ENCODE assay signal across 8 cellular contexts in the genomic region with DNA sequence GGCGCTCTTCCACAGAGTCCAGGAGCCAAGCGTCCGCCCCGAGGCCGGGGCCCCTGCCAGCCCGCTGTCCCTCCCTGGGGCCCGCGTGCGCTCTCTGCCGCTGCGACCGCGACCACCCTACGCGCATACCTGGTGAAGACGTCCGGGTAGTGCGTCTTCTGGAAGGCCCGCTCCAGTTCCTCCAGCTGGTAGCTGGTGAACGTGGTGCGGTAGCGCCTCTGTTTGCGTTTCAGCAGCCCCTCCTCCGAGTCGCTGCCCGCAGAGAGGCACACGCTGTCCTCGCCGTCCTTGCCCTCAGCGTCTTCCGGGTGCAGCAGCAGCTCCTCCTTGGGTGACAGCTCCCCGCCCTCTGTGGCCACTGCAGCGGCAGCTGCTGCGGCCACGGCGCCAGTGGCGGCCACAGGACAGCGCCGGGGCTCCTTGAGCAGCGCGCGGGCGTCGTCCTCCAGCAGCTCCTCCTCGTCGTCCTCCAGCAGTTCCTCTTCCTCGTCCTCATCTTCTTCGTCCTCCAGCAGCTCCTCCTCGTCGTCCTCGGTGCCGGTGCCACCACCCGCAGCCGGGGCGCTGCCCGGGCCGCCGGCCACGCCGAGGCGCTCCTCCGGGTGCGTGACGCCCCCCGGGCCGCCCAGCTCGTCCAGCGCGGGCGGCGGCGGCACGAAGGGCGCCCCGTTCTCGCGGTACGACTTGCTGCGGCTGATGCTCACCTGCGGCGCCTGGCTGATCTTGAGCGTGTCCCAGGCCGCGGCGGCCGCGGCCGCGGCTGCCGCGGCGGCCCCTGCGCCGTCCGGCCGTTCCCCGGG. TPM values are rescaled to one million over a fixed set of nuclear protein-coding genes. Genes with fewer than 3 reads are reported as not detected.
DNase-seq lines count a peak whose midpoint lies in the region; ATAC-seq, FAIRE-seq and TF ChIP-seq lines count a peak whose summit lies in the region.

No MANE protein-coding gene starts in this region.

- intact Hi-C loops in HepG2 (cut with micrococcal nuclease; ENCODE audit: unreplicated experiment), result no loop called here

- BruUV-seq in HepG2 (replicated peaks; lab: Mats Ljungman, UMichigan), result no TSS peak

- TF ChIP-seq POLR2A in HepG2 (IDR thresholded peaks at IDR 0.05; ENCODE audit: insufficient read depth in 1 of 2, low read depth in 2 of 2, low read length in 2 of 2), result no peak

- H3K4me3 ChIP-seq in HepG2 (replicated peaks in 1 of 3; ENCODE audit: insufficient read depth in 1 of 3, low read depth in 2 of 3, low read length in 3 of 3), result peak overlapping the region in 2 of 3 experiments; percentile 27 to 54; a peak in 3 of 6 replicates

- no peak for TF ChIP-seq EP300 in HepG2 (IDR thresholded peaks at IDR 0.05; ENCODE audit: low read depth in 2 of 2, low read length in 2 of 2)
- TF ChIP-seq EP300 in HepG2 (CRISPR knock-in tag; IDR thresholded peaks at IDR 0.05; ENCODE audit: borderline replicate concordance), result no peak

- no peak for TF ChIP-seq CTCF in HepG2 (CRISPR knock-in tag; IDR thresholded peaks at IDR 0.05)

- in situ Hi-C loops in HepG2 (cut with HindIII; ENCODE audit: extremely low pct_ligation_motif_present, low pct_unique_long_range_greater_than_20kb), result no loop called here

- H3K9me3 ChIP-seq in T-helper 17 cell (ENCODE audit: control insufficient read depth, low read length, poor library complexity, severe bottlenecking) (no peaks in the 10 kb centered on the region), HepG2 (ENCODE audit: low read length) (no peaks in the 10 kb centered on the region)

- H2AFZ ChIP-seq in HepG2 (ENCODE audit: low read length), result no peak overlapping the region

- no CpG with 5 or more reads among the region's 97 CpGs for WGBS in HepG2 (ENCODE audit: low lambda C conversion rate)

- H3K9ac ChIP-seq in HepG2 (ENCODE audit: insufficient read depth, low read depth, low read length), result no peak overlapping the region

- H3K36me3 Mint-ChIP-seq in T-helper 17 cell (ENCODE audit: low read depth), result peaks cover 4% of the 10 kb centered on the region

- H3K27ac ChIP-seq in HepG2 (ENCODE audit: extremely low read length, insufficient read depth, low read length), result no peak overlapping the region

- peaks cover 6% of the 10 kb centered on the region; the same call in 1 of the 2 replicates for H3K4me1 ChIP-seq in HepG2 (ENCODE audit: insufficient read depth, low read length)

- H3K79me2 ChIP-seq in HepG2 (ENCODE audit: insufficient read depth, low read length), result no peaks in the 10 kb centered on the region

- H3K27me3 Mint-ChIP-seq in T-helper 17 cell, result peaks cover 50% of the 10 kb centered on the region

- H3K4me2 ChIP-seq in HepG2 (ENCODE audit: low read depth, low read length), result peak overlapping the region; percentile 66

- peaks cover 9% of the 10 kb centered on the region for H3K4me1 Mint-ChIP-seq in T-helper 17 cell

- peak; percentile 58 for ATAC-seq in GM19035 (IDR thresholded peaks at IDR 0.05; ENCODE audit: unreplicated experiment)
- ATAC-seq in T-helper 17 cell, result peak; percentile 42
- peak; percentile 16; the same call in 1 of the 3 replicates for ATAC-seq in HepG2
- no peak for ATAC-seq in HG02973 (IDR thresholded peaks at IDR 0.05; ENCODE audit: unreplicated experiment)
- ATAC-seq in GM21825 (IDR thresholded peaks at IDR 0.05; ENCODE audit: unreplicated experiment), result no peak

- no peak for TF ChIP-seq RAD21 in HepG2 (CRISPR knock-in tag; IDR thresholded peaks at IDR 0.05)

- POLR2A ChIA-PET in HepG2 (lab: Yijun Ruan, JAX), result no interaction called here

- H3K4me3 Mint-ChIP-seq in T-helper 17 cell, result peak overlapping the region; percentile 90

- no peaks in the 10 kb centered on the region for H4K20me1 ChIP-seq in HepG2 (ENCODE audit: insufficient read depth, low read length)

- H3K27me3 ChIP-seq in HepG2 (ENCODE audit: control insufficient read depth in 1 of 2, insufficient read depth in 2 of 2, low read length in 2 of 2), result peaks cover 4 to 57% of the 10 kb centered on the region in 2 experiments

- DNase-seq in A172 (ENCODE audit: low spot score) (peak; percentile 5), T-helper 17 cell (no peak), HepG2 (ENCODE audit: low spot score) (no peak), LoVo (ENCODE audit: low spot score) (no peak), ureter (ENCODE audit: low spot score) (no peak)

- H3K36me3 ChIP-seq in HepG2 (replicated peaks in 1 of 2; ENCODE audit: control insufficient read depth in 1 of 2, insufficient read depth in 2 of 2, low read length in 2 of 2), result no peaks in the 10 kb centered on the region

- H3K27ac Mint-ChIP-seq in T-helper 17 cell, result no peak overlapping the region

- no peak for FAIRE-seq in HepG2 (lab: Jason Lieb, UNC)

- CTCF ChIA-PET in HepG2 (lab: Yijun Ruan, JAX; ENCODE audit: low intra/inter-chr PET ratio, low total read pairs), result no interaction called here

TF ChIP-seq in HepG2, 621 proteins besides CTCF, POLR2A, EP300 and RAD21:
- TF ChIP-seq, protein P1, sequence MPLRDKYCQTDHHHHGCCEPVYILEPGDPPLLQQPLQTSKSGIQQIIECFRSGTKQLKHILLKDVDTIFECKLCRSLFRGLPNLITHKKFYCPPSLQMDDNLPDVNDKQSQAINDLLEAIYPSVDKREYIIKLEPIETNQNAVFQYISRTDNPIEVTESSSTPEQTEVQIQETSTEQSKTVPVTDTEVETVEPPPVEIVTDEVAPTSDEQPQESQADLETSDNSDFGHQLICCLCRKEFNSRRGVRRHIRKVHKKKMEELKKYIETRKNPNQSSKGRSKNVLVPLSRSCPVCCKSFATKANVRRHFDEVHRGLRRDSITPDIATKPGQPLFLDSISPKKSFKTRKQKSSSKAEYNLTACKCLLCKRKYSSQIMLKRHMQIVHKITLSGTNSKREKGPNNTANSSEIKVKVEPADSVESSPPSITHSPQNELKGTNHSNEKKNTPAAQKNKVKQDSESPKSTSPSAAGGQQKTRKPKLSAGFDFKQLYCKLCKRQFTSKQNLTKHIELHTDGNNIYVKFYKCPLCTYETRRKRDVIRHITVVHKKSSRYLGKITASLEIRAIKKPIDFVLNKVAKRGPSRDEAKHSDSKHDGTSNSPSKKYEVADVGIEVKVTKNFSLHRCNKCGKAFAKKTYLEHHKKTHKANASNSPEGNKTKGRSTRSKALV (CRISPR knock-in tag; IDR thresholded peaks at IDR 0.05), result peak; percentile 77
- TF ChIP-seq, protein P2, sequence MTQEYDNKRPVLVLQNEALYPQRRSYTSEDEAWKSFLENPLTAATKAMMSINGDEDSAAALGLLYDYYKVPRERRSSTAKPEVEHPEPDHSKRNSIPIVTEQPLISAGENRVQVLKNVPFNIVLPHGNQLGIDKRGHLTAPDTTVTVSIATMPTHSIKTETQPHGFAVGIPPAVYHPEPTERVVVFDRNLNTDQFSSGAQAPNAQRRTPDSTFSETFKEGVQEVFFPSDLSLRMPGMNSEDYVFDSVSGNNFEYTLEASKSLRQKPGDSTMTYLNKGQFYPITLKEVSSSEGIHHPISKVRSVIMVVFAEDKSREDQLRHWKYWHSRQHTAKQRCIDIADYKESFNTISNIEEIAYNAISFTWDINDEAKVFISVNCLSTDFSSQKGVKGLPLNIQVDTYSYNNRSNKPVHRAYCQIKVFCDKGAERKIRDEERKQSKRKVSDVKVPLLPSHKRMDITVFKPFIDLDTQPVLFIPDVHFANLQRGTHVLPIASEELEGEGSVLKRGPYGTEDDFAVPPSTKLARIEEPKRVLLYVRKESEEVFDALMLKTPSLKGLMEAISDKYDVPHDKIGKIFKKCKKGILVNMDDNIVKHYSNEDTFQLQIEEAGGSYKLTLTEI (CRISPR knock-in tag; conservative IDR thresholded peaks at IDR 0.05), result no peak
- TF ChIP-seq ZNF7 (CRISPR knock-in tag; IDR thresholded peaks at IDR 0.05) (no peak), ZNF263 (CRISPR knock-in tag; IDR thresholded peaks at IDR 0.05) (peak; percentile 79), GABPA (IDR thresholded peaks at IDR 0.05; ENCODE audit: low read depth, low read length) (0 out of 2 replicates have a peak, but pooled peaks have one; percentile 1), GABPA (CRISPR knock-in tag; IDR thresholded peaks at IDR 0.05; ENCODE audit: low read depth) (no peak), ZFP1 (CRISPR knock-in tag; IDR thresholded peaks at IDR 0.05) (no peak)

RNA-seq across cellular contexts. Expression of a gene that starts 2.8 kb away (rescaled TPM):
- 0.03 and 0.19 TPM in 2 replicates for total RNA-seq in A172 (2014; rRNA removed; shearing (Covaris generic))
- not detected for total RNA-seq in T-helper 17 cell
- total RNA-seq in HepG2 (2016; rRNA removed; fragmentation: Illumina TruSeq; extraction: Trizol), result not detected in 2 replicates
- total RNA-seq in HepG2 (2016; cell fraction: cytosol; rRNA removed; fragmentation: Illumina TruSeq; extraction: Trizol; ENCODE audit: low read depth), result not detected in 2 replicates
- total RNA-seq in HepG2 (2016; cell fraction: insoluble cytoplasmic fraction; rRNA removed; fragmentation: Illumina TruSeq; extraction: Trizol), result not detected in 2 replicates
- total RNA-seq in HepG2 (2016; cell fraction: membrane; rRNA removed; fragmentation: Illumina TruSeq; extraction: Trizol), result not detected in 2 replicates
- not detected in 2 replicates for total RNA-seq in HepG2 (2016; cell fraction: nucleus; rRNA removed; fragmentation: Illumina TruSeq; extraction: Trizol)
- not detected in 2 replicates for polyA plus RNA-seq in HepG2 (2011; rRNA removed)
- not detected in 2 replicates for polyA plus RNA-seq in HepG2 (2011; cell fraction: cytosol; rRNA removed)
- polyA plus RNA-seq in HepG2 (2011; cell fraction: nucleus; rRNA removed), result not detected in 2 replicates
- polyA plus RNA-seq in HepG2 (2012), result not detected in 2 replicates
- polyA plus RNA-seq in HepG2 (2016; cell fraction: cytosol; fragmentation: Illumina TruSeq; extraction: Trizol; ENCODE audit: low read depth), result not detected in 2 replicates
- polyA plus RNA-seq in HepG2 (2016; cell fraction: insoluble cytoplasmic fraction; fragmentation: Illumina TruSeq; extraction: Trizol; ENCODE audit: low read depth), result not detected in 2 replicates
- polyA plus RNA-seq in HepG2 (2016; cell fraction: membrane; fragmentation: Illumina TruSeq; extraction: Trizol; ENCODE audit: low read depth), result not detected in 2 replicates
- polyA plus RNA-seq in HepG2 (2016; cell fraction: nucleus; fragmentation: Illumina TruSeq; extraction: Trizol; ENCODE audit: insufficient read depth, low read depth), result not detected in 2 replicates
- not detected in 2 replicates for polyA minus RNA-seq in HepG2 (2011; rRNA and poly(A)+ RNA removed; ENCODE audit: low replicate concordance)
- not detected in 2 replicates for polyA minus RNA-seq in HepG2 (2011; cell fraction: cytosol; rRNA and poly(A)+ RNA removed)
- not detected in 2 replicates for polyA minus RNA-seq in HepG2 (2011; cell fraction: nucleus; rRNA and poly(A)+ RNA removed)
- not detected for total RNA-seq in ureter

Comparison
In these comparisons a context has a peak if more than half of its experiments do, and no peak if none do; other contexts are left out.
1. ATAC-seq: peak in GM19035 (single experiment), T-helper 17 cell (single experiment) and HepG2 (single experiment); none in HG02973 (single experiment) and GM21825 (single experiment).